12 cellular contexts compared by ENCODE assay signal in the genomic region with DNA sequence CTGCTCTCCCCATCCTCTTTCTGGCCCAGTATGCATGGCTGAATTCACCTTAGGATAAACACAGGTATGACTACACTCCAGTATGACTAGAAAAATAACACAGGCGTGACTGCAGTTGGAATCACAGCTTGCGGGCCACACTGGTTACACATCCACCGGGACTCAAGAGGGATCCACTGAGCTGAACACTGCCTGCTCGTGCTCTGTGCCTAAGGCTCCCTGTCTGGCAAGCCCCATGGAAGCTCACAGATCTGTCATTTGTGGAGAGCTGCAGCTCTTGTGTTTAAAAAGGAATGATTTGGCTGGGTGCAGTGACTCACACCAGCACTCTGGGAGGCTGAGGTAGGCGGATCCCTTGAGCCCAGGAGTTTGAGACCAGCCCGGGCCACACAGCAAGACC. TPM values are rescaled to one million over a fixed set of nuclear protein-coding genes. Genes with fewer than 3 reads are reported as not detected.
DNase-seq lines count a peak whose midpoint lies in the region; ATAC-seq and TF ChIP-seq lines count a peak whose summit lies in the region.
"Had no signal": no experiment of that assay in that cellular context is flagged by ENCODE, and none has a peak within 500 bp of the region (broad histone marks: within the 10 kb centered on the region; RNA-seq: fewer than 3 reads in every experiment).

No MANE protein-coding gene starts in this region.

- TF ChIP-seq CTCF in RWPE2 (IDR thresholded peaks at IDR 0.05; ENCODE audit: poor library complexity, severe bottlenecking): no peak
- no peak for TF ChIP-seq CTCF in fibroblast of pulmonary artery (IDR thresholded peaks at IDR 0.05; ENCODE audit: low read length, missing control alignments)
- no peak for TF ChIP-seq CTCF in tibial nerve (IDR thresholded peaks at IDR 0.05)

- TF ChIP-seq EP300 in tibial nerve (IDR thresholded peaks at IDR 0.05): no peak

- no peaks in the 10 kb centered on the region for H3K27me3 Mint-ChIP-seq in activated naive CD4-positive, alpha-beta T cell treated with anti-CD3 and anti-CD28 coated beads for 36 hours (ENCODE audit: low read depth)
- H3K27me3 Mint-ChIP-seq in activated naive CD4-positive, alpha-beta T cell treated with anti-CD3 and anti-CD28 coated beads, Interleukin-2, amount 10 ng/mL, durations not matched to agents 7 days and 5 days: no peaks in the 10 kb centered on the region
- H3K27me3 Mint-ChIP-seq in stimulated activated memory B cell treated with anti-CD40 and anti-IgM and Interleukin-4, amounts not matched to agents 10 μg/mL and 1 μg/mL and 100 μg/mL, for 72 hours: no peaks in the 10 kb centered on the region

- no peak for TF ChIP-seq POLR2A in tibial nerve (IDR thresholded peaks at IDR 0.05)

- peak; percentile 49 for ATAC-seq in RWPE2 (ENCODE audit: low read depth)
- no peak for ATAC-seq in stimulated activated memory B cell treated with anti-CD40 and anti-IgM and Interleukin-4, amounts not matched to agents 10 μg/mL and 1 μg/mL and 100 μg/mL, for 72 hours

- CTCF ChIA-PET in activated naive CD4-positive, alpha-beta T cell treated with anti-CD3 and anti-CD28 coated beads for 36 hours (lab: Charles Lee): interaction anchor here (1.2 to 1.9 kb wide), 3 partner anchors 11 to 52 kb away, joined by 4 to 10 read pairs (median 4); no protein-coding TSS in a partner anchor
- CTCF ChIA-PET in activated naive CD4-positive, alpha-beta T cell treated with anti-CD3 and anti-CD28 coated beads, Interleukin-2, amount 10 ng/mL, durations not matched to agents 7 days and 5 days (lab: Charles Lee): interaction anchor here (1.0 kb wide), 1 partner anchor 48 kb away, joined by 4 read pairs; no protein-coding TSS in a partner anchor

- peaks cover 13% of the 10 kb centered on the region for H3K36me3 ChIP-seq in RWPE2 (ENCODE audit: low read depth)
- no peaks in the 10 kb centered on the region for H3K36me3 ChIP-seq in H7 (replicated peaks; ENCODE audit: control insufficient read depth, insufficient read depth, low read length)
- H3K36me3 ChIP-seq in tibial nerve: no peaks in the 10 kb centered on the region
- H3K36me3 ChIP-seq: esophagus muscularis mucosa had no signal

- H3K4me1 ChIP-seq in RWPE2 (ENCODE audit: insufficient read depth, poor library complexity, severe bottlenecking) (peaks cover 26% of the 10 kb centered on the region), tibial nerve (peaks cover 0 to 34% (median 17%) of the 10 kb centered on the region in 4 donors)

- peak overlapping the region; percentile 19 for H3K27ac ChIP-seq in RWPE2 (ENCODE audit: poor library complexity, severe bottlenecking)
- H3K27ac ChIP-seq in tibial nerve: no peak overlapping the region
- H3K27ac ChIP-seq: esophagus muscularis mucosa had no signal

- H3K9me3 Mint-ChIP-seq in activated naive CD4-positive, alpha-beta T cell treated with anti-CD3 and anti-CD28 coated beads for 36 hours: no peaks in the 10 kb centered on the region
- no peaks in the 10 kb centered on the region for H3K9me3 Mint-ChIP-seq in activated naive CD4-positive, alpha-beta T cell treated with anti-CD3 and anti-CD28 coated beads, Interleukin-2, amount 10 ng/mL, durations not matched to agents 7 days and 5 days
- H3K9me3 Mint-ChIP-seq in stimulated activated memory B cell treated with anti-CD40 and anti-IgM and Interleukin-4, amounts not matched to agents 10 μg/mL and 1 μg/mL and 100 μg/mL, for 72 hours: no peaks in the 10 kb centered on the region

- H3K4me3 Mint-ChIP-seq in activated naive CD4-positive, alpha-beta T cell treated with anti-CD3 and anti-CD28 coated beads for 36 hours: no peak overlapping the region
- no peak overlapping the region for H3K4me3 Mint-ChIP-seq in activated naive CD4-positive, alpha-beta T cell treated with anti-CD3 and anti-CD28 coated beads, Interleukin-2, amount 10 ng/mL, durations not matched to agents 7 days and 5 days
- H3K4me3 Mint-ChIP-seq in stimulated activated memory B cell treated with anti-CD40 and anti-IgM and Interleukin-4, amounts not matched to agents 10 μg/mL and 1 μg/mL and 100 μg/mL, for 72 hours: peak overlapping the region; percentile 59

- DNase-seq in activated naive CD4-positive, alpha-beta T cell treated with anti-CD3 and anti-CD28 coated beads for 36 hours: no peak
- DNase-seq in activated naive CD4-positive, alpha-beta T cell treated with anti-CD3 and anti-CD28 coated beads, Interleukin-2, amount 10 ng/mL, durations not matched to agents 7 days and 5 days: no peak
- DNase-seq in RWPE2 (ENCODE audit: low spot score) (no peak), fibroblast of pulmonary artery (ENCODE audit: low read depth) (peak; percentile 33), SKM-1 (lab: John Stamatoyannopoulos, UW; ENCODE audit: unreplicated experiment) (no peak), H7 (no peak), tibial nerve (ENCODE audit: low spot score in 2 of 2) (no peak)
- DNase-seq: activated gamma-delta T cell; NCI-H2171; stimulated activated CD4-positive, alpha-beta T cell treated with anti-CD3 and anti-CD28 coated beads, Interleukin-4, amount 100 ng/mL, for 1 hour had no signal

- H3K27me3 ChIP-seq in RWPE2 (ENCODE audit: insufficient read depth, poor library complexity, severe bottlenecking) (no peaks in the 10 kb centered on the region), H7 (ENCODE audit: control insufficient read depth, insufficient read depth, low read length) (no peaks in the 10 kb centered on the region), tibial nerve (no peaks in the 10 kb centered on the region)
- H3K27me3 ChIP-seq: esophagus muscularis mucosa had no signal

- H3K9me3 ChIP-seq in RWPE2 (ENCODE audit: severe bottlenecking): no peaks in the 10 kb centered on the region
- H3K9me3 ChIP-seq in tibial nerve: no peaks in the 10 kb centered on the region
- H3K9me3 ChIP-seq: esophagus muscularis mucosa had no signal

- H3K27ac Mint-ChIP-seq in activated naive CD4-positive, alpha-beta T cell treated with anti-CD3 and anti-CD28 coated beads for 36 hours: peak overlapping the region; percentile 2
- H3K27ac Mint-ChIP-seq in activated naive CD4-positive, alpha-beta T cell treated with anti-CD3 and anti-CD28 coated beads, Interleukin-2, amount 10 ng/mL, durations not matched to agents 7 days and 5 days: no peak overlapping the region
- H3K27ac Mint-ChIP-seq in stimulated activated memory B cell treated with anti-CD40 and anti-IgM and Interleukin-4, amounts not matched to agents 10 μg/mL and 1 μg/mL and 100 μg/mL, for 72 hours: peak overlapping the region; percentile 79

- 89 to 91% methylated on average over 6 of the region's 6 CpGs for WGBS in tibial nerve, 2 donors

- H3K4me1 Mint-ChIP-seq in activated naive CD4-positive, alpha-beta T cell treated with anti-CD3 and anti-CD28 coated beads for 36 hours (ENCODE audit: low read depth): peaks cover 72% of the 10 kb centered on the region
- peaks cover 31% of the 10 kb centered on the region for H3K4me1 Mint-ChIP-seq in activated naive CD4-positive, alpha-beta T cell treated with anti-CD3 and anti-CD28 coated beads, Interleukin-2, amount 10 ng/mL, durations not matched to agents 7 days and 5 days
- H3K4me1 Mint-ChIP-seq in stimulated activated memory B cell treated with anti-CD40 and anti-IgM and Interleukin-4, amounts not matched to agents 10 μg/mL and 1 μg/mL and 100 μg/mL, for 72 hours: peaks cover 91% of the 10 kb centered on the region

- H3K36me3 Mint-ChIP-seq in activated naive CD4-positive, alpha-beta T cell treated with anti-CD3 and anti-CD28 coated beads for 36 hours (ENCODE audit: low read depth): peaks cover 27% of the 10 kb centered on the region
- H3K36me3 Mint-ChIP-seq in activated naive CD4-positive, alpha-beta T cell treated with anti-CD3 and anti-CD28 coated beads, Interleukin-2, amount 10 ng/mL, durations not matched to agents 7 days and 5 days: peaks cover 20% of the 10 kb centered on the region
- peaks cover 43% of the 10 kb centered on the region for H3K36me3 Mint-ChIP-seq in stimulated activated memory B cell treated with anti-CD40 and anti-IgM and Interleukin-4, amounts not matched to agents 10 μg/mL and 1 μg/mL and 100 μg/mL, for 72 hours

- intact Hi-C loops in activated naive CD4-positive, alpha-beta T cell treated with anti-CD3 and anti-CD28 coated beads for 36 hours (cut with micrococcal nuclease): no loop called here

- H3K4me3 ChIP-seq in RWPE2 (ENCODE audit: severe bottlenecking) (no peak overlapping the region), fibroblast of pulmonary artery (replicated peaks; ENCODE audit: low read depth, low read length) (no peak overlapping the region), H7 (ENCODE audit: insufficient read depth, low read depth, low read length) (no peak overlapping the region), tibial nerve (no peak overlapping the region)
- H3K4me3 ChIP-seq: esophagus muscularis mucosa had no signal

RNA-seq across cellular contexts. Expression of a gene that starts 26.8 kb away (rescaled TPM):
- total RNA-seq in activated naive CD4-positive, alpha-beta T cell treated with anti-CD3 and anti-CD28 coated beads for 36 hours: 100 to 1,000 TPM; 100 to 102 TPM
- 87.1 and 103 TPM in 2 replicates for total RNA-seq in H7 (2014; rRNA removed; shearing (Covaris generic))
- 10 to 100 TPM; 49.2 to 58.5 (median 54.8) TPM for total RNA-seq in tibial nerve
